ENCODE assay signal across 11 cellular contexts in genomic region chr15:58865420-58865880, GRCh38.
DNase-seq lines count a peak whose midpoint lies in the region; ATAC-seq and TF ChIP-seq lines count a peak whose summit lies in the region.
"Had no signal": no experiment of that assay in that cellular context is flagged by ENCODE, and none has a peak within 500 bp of the region (broad histone marks: within the 10 kb centered on the region; RNA-seq: fewer than 3 reads in every experiment).

No MANE protein-coding gene starts in this region.

- H3K27ac Mint-ChIP-seq in stimulated activated naive CD8-positive, alpha-beta T cell treated with anti-CD3 and anti-CD28 coated beads, Interleukin-15, amount 100 ng/mL, for 72 hours = no peak overlapping the region
- H3K27ac Mint-ChIP-seq: CD4-positive, alpha-beta memory T cell had no signal

- WGBS in esophagus squamous epithelium, 2 donors = 68 to 69% methylated on average over 12 to 13 of the region's 15 CpGs

- H3K4me1 ChIP-seq in esophagus squamous epithelium = peaks cover 0 to 11% (median 4%) of the 10 kb centered on the region in 3 donors

- ATAC-seq in stimulated activated naive CD8-positive, alpha-beta T cell treated with anti-CD3 and anti-CD28 coated beads, Interleukin-15, amount 100 ng/mL, for 72 hours = peak; percentile 20
- no peak for ATAC-seq in stimulated activated naive CD8-positive, alpha-beta T cell treated with anti-CD3 and anti-CD28 coated beads, Interleukin-15, Interleukin-2, amounts not matched to agents 100 U/mL and 50 U/mL, for 24 hours
- ATAC-seq in HG02938 (IDR thresholded peaks at IDR 0.05; ENCODE audit: unreplicated experiment) = no peak
- no peak for ATAC-seq in GM19035 (IDR thresholded peaks at IDR 0.05; ENCODE audit: unreplicated experiment)
- ATAC-seq in GM21723 (IDR thresholded peaks at IDR 0.05; ENCODE audit: unreplicated experiment) = no peak

- H3K36me3 ChIP-seq in esophagus squamous epithelium = no peaks in the 10 kb centered on the region

- peaks cover 23% of the 10 kb centered on the region for H3K4me1 Mint-ChIP-seq in stimulated activated naive CD8-positive, alpha-beta T cell treated with anti-CD3 and anti-CD28 coated beads, Interleukin-15, amount 100 ng/mL, for 72 hours

- no peaks in the 10 kb centered on the region for H3K9me3 Mint-ChIP-seq in stimulated activated naive CD8-positive, alpha-beta T cell treated with anti-CD3 and anti-CD28 coated beads, Interleukin-15, amount 100 ng/mL, for 72 hours

- no peak for DNase-seq in stimulated activated naive CD8-positive, alpha-beta T cell treated with anti-CD3 and anti-CD28 coated beads, Interleukin-15, amount 100 ng/mL, for 72 hours
- DNase-seq in stimulated activated naive CD8-positive, alpha-beta T cell treated with anti-CD3 and anti-CD28 coated beads, Interleukin-15, Interleukin-2, amounts not matched to agents 100 U/mL and 50 U/mL, for 24 hours = no peak
- DNase-seq in esophagus squamous epithelium (lab: John Stamatoyannopoulos, UW) (no peak), myocyte (ENCODE audit: low read depth) (peak; percentile 13), Ammon's horn (ENCODE audit: low spot score) (no peak)
- DNase-seq: activated CD4-positive, alpha-beta T cell treated with anti-CD3 and anti-CD28 coated beads for 4 hours had no signal

- H3K27me3 Mint-ChIP-seq in stimulated activated naive CD8-positive, alpha-beta T cell treated with anti-CD3 and anti-CD28 coated beads, Interleukin-15, amount 100 ng/mL, for 72 hours = peaks cover 15% of the 10 kb centered on the region

- TF ChIP-seq CTCF in esophagus squamous epithelium (IDR thresholded peaks at IDR 0.05) = no peak

- peak overlapping the region in 3 of 4 donors; percentile 26 to 55 (median 34) for H3K4me3 ChIP-seq in esophagus squamous epithelium

- intact Hi-C loops in esophagus squamous epithelium (cut with DNase I) = no loop called here

- peak overlapping the region in 1 of 2 donors; percentile 66 for H3K4me3 Mint-ChIP-seq in stimulated activated naive CD8-positive, alpha-beta T cell treated with anti-CD3 and anti-CD28 coated beads, Interleukin-15, amount 100 ng/mL, for 72 hours
- H3K4me3 Mint-ChIP-seq: neural crest cell had no signal

- no peak for TF ChIP-seq POLR2A in esophagus squamous epithelium (IDR thresholded peaks at IDR 0.05)

- H3K9me3 ChIP-seq in esophagus squamous epithelium = no peaks in the 10 kb centered on the region

- peak overlapping the region in 1 of 4 donors; percentile 29 for H3K27ac ChIP-seq in esophagus squamous epithelium

- H3K27me3 ChIP-seq in esophagus squamous epithelium = no peaks in the 10 kb centered on the region
